ENCODE assay signal across 18 cellular contexts in genomic region chr16:88498576-88499208, GRCh38.
"Had no signal": no experiment of that assay in that cellular context is flagged by ENCODE, and none has a peak within 500 bp of the region (broad histone marks: within the 10 kb centered on the region; RNA-seq: fewer than 3 reads in every experiment).

No MANE protein-coding gene starts in this region.

- H3K4me3 Mint-ChIP-seq: neural progenitor cell; T-helper 2 cell treated with Interferon-gamma antibody and Interleukin-4, amounts not matched to agents 5 μg/mL and 100 μg/mL, for 36 hours had no signal

- DNase-seq: activated CD4-positive, alpha-beta T cell treated with anti-CD3 and anti-CD28 coated beads, Interleukin-2, amount 50 U/mL, for 4 hours; activated CD4-positive, CD25-positive, alpha-beta regulatory T cell treated with anti-CD3 and anti-CD28 coated beads, Interleukin-2, amount 50 U/mL, for 72 hours; activated naive CD4-positive, alpha-beta T cell treated with anti-CD3 and anti-CD28 coated beads, Interleukin-2, amount 50 U/mL, for 16 hours; activated T-cell treated with anti-CD3 and anti-CD28 coated beads for 4 hours; caudate nucleus; colonic mucosa; hypothalamus; kidney glomerular epithelial cell; ovary; stimulated activated CD4-positive, alpha-beta T cell treated with anti-CD3 and anti-CD28 coated beads, Interleukin-12 subunit alpha, Interleukin-12 subunit beta, amount 100 ng/mL, for 4 hours; stimulated activated CD4-positive, alpha-beta T cell treated with anti-CD3 and anti-CD28 coated beads, Interleukin-2, amount 100 ng/mL, for 24 hours; SW 1271; tibial artery; uterus had no signal

- H3K9me3 Mint-ChIP-seq: activated T-helper 2 cell treated with anti-CD3 and anti-CD28 coated beads, Interferon-gamma antibody, Interleukin-2, Interleukin-4, amounts not matched to agents 10 μg/mL and 5 μg/mL and 100 μg/mL, durations not matched to agents 14 hours and 24 hours and 36 hours; neural progenitor cell; T-helper 2 cell treated with Interferon-gamma antibody and Interleukin-4, amounts not matched to agents 5 μg/mL and 100 μg/mL, for 36 hours had no signal

- H3K36me3 ChIP-seq: colonic mucosa, esophagus muscularis mucosa, neural progenitor cell, ovary, tibial artery, uterus had no signal

- H3K27me3 ChIP-seq: colonic mucosa, neural progenitor cell, ovary, uterus had no signal

- H3K36me3 Mint-ChIP-seq: neural progenitor cell had no signal

- H3K4me3 ChIP-seq: colonic mucosa, esophagus muscularis mucosa, neural progenitor cell, ovary, tibial artery, uterus had no signal

- H3K27ac Mint-ChIP-seq: activated T-helper 2 cell treated with anti-CD3 and anti-CD28 coated beads, Interferon-gamma antibody, Interleukin-2, Interleukin-4, amounts not matched to agents 10 μg/mL and 5 μg/mL and 100 μg/mL, durations not matched to agents 14 hours and 24 hours and 36 hours; T-helper 2 cell treated with Interferon-gamma antibody and Interleukin-4, amounts not matched to agents 5 μg/mL and 100 μg/mL, for 36 hours had no signal

- H3K27ac ChIP-seq: colonic mucosa, esophagus muscularis mucosa, neural progenitor cell, ovary, tibial artery, uterus had no signal

- H3K9me3 ChIP-seq: colonic mucosa, esophagus muscularis mucosa, ovary, tibial artery, uterus had no signal

- H3K4me1 ChIP-seq: colonic mucosa, neural progenitor cell, tibial artery, uterus had no signal
